Comparison of ENCODE assay signal across 8 cellular contexts in the genomic region with DNA sequence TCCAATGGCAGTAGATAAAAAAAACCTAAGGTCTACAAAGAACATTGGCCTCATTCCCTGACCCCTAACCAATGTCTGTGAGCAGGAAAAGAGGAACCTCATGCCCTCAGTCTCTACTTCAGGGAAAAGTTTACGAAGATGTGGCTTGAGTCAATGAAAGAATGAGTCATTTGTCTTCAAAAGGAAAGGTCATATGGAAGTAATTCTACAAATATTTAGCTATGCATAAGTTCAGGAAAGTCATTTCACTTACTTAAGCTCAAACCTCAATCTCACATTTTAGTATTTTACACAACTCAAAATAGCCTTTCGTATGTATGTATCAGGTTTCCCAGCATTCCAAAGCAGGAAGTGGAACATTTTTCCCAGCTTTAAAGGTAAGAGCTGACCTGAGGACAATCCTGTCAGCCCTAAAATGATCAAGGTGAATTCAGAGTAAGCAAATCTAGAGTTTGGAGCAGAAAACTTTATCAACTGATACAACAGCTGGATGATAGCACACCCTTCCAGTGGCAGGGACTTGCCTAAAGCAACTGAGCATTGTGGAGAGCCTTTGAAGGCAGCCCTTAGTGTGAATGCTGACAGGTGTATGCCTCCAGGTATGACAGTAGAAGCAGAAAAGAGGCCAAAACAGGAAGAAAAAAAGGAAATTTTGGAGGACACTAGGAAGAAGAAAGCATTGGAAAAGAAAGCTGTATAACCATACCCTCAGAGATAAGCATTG. TPM values are rescaled to one million over a fixed set of nuclear protein-coding genes. Genes with fewer than 3 reads are reported as not detected.
A peak's percentile ranks its signal among the peaks of the same experiment; 100 is the strongest.
DNase-seq lines count a peak whose midpoint lies in the region; ATAC-seq and TF ChIP-seq lines count a peak whose summit lies in the region.

No MANE protein-coding gene starts in this region.

- H3K27ac ChIP-seq in foreskin keratinocyte (peak overlapping the region; percentile 20), thoracic aorta (peak overlapping the region; percentile 4 to 9)

- H3K36me3 ChIP-seq in thoracic aorta: peaks cover 9% of the 10 kb centered on the region

- no peaks in the 10 kb centered on the region for H3K9me3 Mint-ChIP-seq in activated T-cell treated with anti-CD3 and anti-CD28 coated beads, Interleukin-2, amount 50 U/mL, for 72 hours

- peaks cover 40% of the 10 kb centered on the region for H3K4me1 Mint-ChIP-seq in activated T-cell treated with anti-CD3 and anti-CD28 coated beads, Interleukin-2, amount 50 U/mL, for 72 hours (ENCODE audit: low read depth)

- no peaks in the 10 kb centered on the region for H3K9me3 ChIP-seq in thoracic aorta

- DNase-seq in activated T-cell treated with anti-CD3 and anti-CD28 coated beads, Interleukin-2, amount 50 U/mL, for 72 hours: no peak
- DNase-seq in activated T-cell treated with anti-CD3 and anti-CD28 coated beads for 4 hours: no peak
- peak; percentile 62 for DNase-seq in SKM-1 (lab: John Stamatoyannopoulos, UW; ENCODE audit: unreplicated experiment)
- peak; percentile 42 to 71 for DNase-seq in foreskin keratinocyte
- DNase-seq in thoracic aorta (ENCODE audit: low spot score): no peak
- no peak for DNase-seq in cerebellar cortex (ENCODE audit: low spot score)

- H3K27ac Mint-ChIP-seq in activated T-cell treated with anti-CD3 and anti-CD28 coated beads, Interleukin-2, amount 50 U/mL, for 72 hours: peak overlapping the region; percentile 90

- TF ChIP-seq CTCF in foreskin keratinocyte (conservative IDR thresholded peaks at IDR 0.05) (no peak), thoracic aorta (IDR thresholded peaks at IDR 0.05) (no peak)

- H3K4me3 Mint-ChIP-seq in activated T-cell treated with anti-CD3 and anti-CD28 coated beads, Interleukin-2, amount 50 U/mL, for 72 hours: peak overlapping the region in 1 of 2 donors; percentile 40

- H3K4me1 ChIP-seq in foreskin keratinocyte: peaks cover 11% of the 10 kb centered on the region
- peaks cover 0 to 3% of the 10 kb centered on the region in 2 donors for H3K4me1 ChIP-seq in thoracic aorta (ENCODE audit: control insufficient read depth in 1 of 2, low read depth in 2 of 2)

- no peaks in the 10 kb centered on the region for H3K27me3 Mint-ChIP-seq in activated T-cell treated with anti-CD3 and anti-CD28 coated beads, Interleukin-2, amount 50 U/mL, for 72 hours (ENCODE audit: low read depth)

- peak; percentile 59 to 77 for ATAC-seq in activated T-cell treated with anti-CD3 and anti-CD28 coated beads, Interleukin-2, amount 50 U/mL, for 72 hours (replicated peaks in 1 of 2)
- ATAC-seq in foreskin keratinocyte (peak; percentile 89), thoracic aorta (ENCODE audit: insufficient number of reproducible peaks, low FRiP score, low read depth) (no peak), HG03432 (IDR thresholded peaks at IDR 0.05; ENCODE audit: unreplicated experiment) (no peak), HG02885 (IDR thresholded peaks at IDR 0.05; ENCODE audit: poor library complexity, unreplicated experiment) (no peak)

- no peak overlapping the region for H3K4me3 ChIP-seq in thoracic aorta

- H3K36me3 Mint-ChIP-seq in activated T-cell treated with anti-CD3 and anti-CD28 coated beads, Interleukin-2, amount 50 U/mL, for 72 hours (ENCODE audit: insufficient read depth in 2 of 2): peaks cover 2% of the 10 kb centered on the region in 2 donors

- H3K27me3 ChIP-seq in foreskin keratinocyte: no peaks in the 10 kb centered on the region
- no peaks in the 10 kb centered on the region for H3K27me3 ChIP-seq in thoracic aorta (replicated peaks; ENCODE audit: insufficient read depth)

RNA-seq across cellular contexts. Expression of a gene that starts 53.9 kb away (rescaled TPM):
- not detected for total RNA-seq in activated T-cell treated with anti-CD3 and anti-CD28 coated beads, Interleukin-2, amount 50 U/mL, for 72 hours
- 0.21 and 0.31 TPM in 2 replicates for total RNA-seq in foreskin keratinocyte
- 0.22 and 0.25 TPM in 2 replicates for polyA plus RNA-seq in foreskin keratinocyte
- 10 to 100 TPM in 1 of 2 donors, 1 to 10 TPM in 1; 7.3 to 13.5 TPM for total RNA-seq in thoracic aorta

Comparison
In these comparisons a context has a peak if more than half of its experiments do, and no peak if none do; other contexts are left out.
1. ATAC-seq: peak in activated T-cell treated with anti-CD3 and anti-CD28 coated beads, Interleukin-2, amount 50 U/mL, for 72 hours (2 of 2) and foreskin keratinocyte (single experiment); none in thoracic aorta (single experiment), HG03432 (single experiment) and HG02885 (single experiment).
2. DNase-seq: peak in SKM-1 (single experiment) and foreskin keratinocyte (2 of 2); none in activated T-cell treated with anti-CD3 and anti-CD28 coated beads, Interleukin-2, amount 50 U/mL, for 72 hours (0 of 2), activated T-cell treated with anti-CD3 and anti-CD28 coated beads for 4 hours (single experiment), thoracic aorta (single experiment) and cerebellar cortex (single experiment).